Comparison of ENCODE assay signal across 14 cellular contexts in genomic region chr1:156246762-156247459, GRCh38. TPM values are rescaled to one million over a fixed set of nuclear protein-coding genes. Genes with fewer than 3 reads are reported as not detected.
DNase-seq lines count a peak whose midpoint lies in the region; ATAC-seq, FAIRE-seq and TF ChIP-seq lines count a peak whose summit lies in the region.
"Had no signal": no experiment of that assay in that cellular context is flagged by ENCODE, and none has a peak within 500 bp of the region (broad histone marks: within the 10 kb centered on the region; RNA-seq: fewer than 3 reads in every experiment).

No MANE protein-coding gene starts in this region.

- TSS peak; percentile 13 for BruUV-seq in HepG2 (replicated peaks; lab: Mats Ljungman, UMichigan)

- no peak for FAIRE-seq in HepG2 (lab: Jason Lieb, UNC)

- H4K20me1 ChIP-seq in HepG2 (ENCODE audit: insufficient read depth, low read length), result no peaks in the 10 kb centered on the region

- peak; percentile 1; the same call in 2 of the 3 replicates for ATAC-seq in HepG2
- no peak for ATAC-seq in GM21576 (IDR thresholded peaks at IDR 0.05; ENCODE audit: unreplicated experiment)
- no peak for ATAC-seq in HG03039 (IDR thresholded peaks at IDR 0.05; ENCODE audit: unreplicated experiment)

- DNase-seq in D341Med (ENCODE audit: low spot score) (peak; percentile 57), HepG2 (ENCODE audit: low spot score) (no peak), activated gamma-delta T cell treated with Interleukin-2 at 50 U/mL for 16 hours (no peak)
- DNase-seq in activated CD4-positive, alpha-beta T cell treated with anti-CD3 and anti-CD28 coated beads for 4 hours, result no peak
- DNase-seq: NCI-H187 had no signal

- CTCF ChIA-PET in HepG2 (lab: Yijun Ruan, JAX; ENCODE audit: low intra/inter-chr PET ratio, low total read pairs), result no interaction called here

- no peak for TF ChIP-seq EP300 in HepG2 (IDR thresholded peaks at IDR 0.05; ENCODE audit: low read depth in 2 of 2, low read length in 2 of 2)
- TF ChIP-seq EP300 in HepG2 (CRISPR knock-in tag; IDR thresholded peaks at IDR 0.05; ENCODE audit: borderline replicate concordance), result no peak

- TF ChIP-seq RAD21 in HepG2 (CRISPR knock-in tag; IDR thresholded peaks at IDR 0.05), result no peak

- H3K4me2 ChIP-seq in HepG2 (ENCODE audit: low read depth, low read length), result no peak overlapping the region

- in situ Hi-C loops in HepG2 (cut with HindIII; ENCODE audit: extremely low pct_ligation_motif_present, low pct_unique_long_range_greater_than_20kb), result no loop called here

- no peaks in the 10 kb centered on the region for H3K9me3 ChIP-seq in HepG2 (ENCODE audit: low read length)
- H3K9me3 ChIP-seq: Peyer's patch, tibial artery had no signal

- H3K4me1 ChIP-seq in HepG2 (ENCODE audit: insufficient read depth, low read length), result peaks cover 34% of the 10 kb centered on the region

- H3K9ac ChIP-seq in HepG2 (ENCODE audit: insufficient read depth, low read depth, low read length), result no peak overlapping the region

- no peaks in the 10 kb centered on the region for H3K27me3 ChIP-seq in HepG2 (ENCODE audit: control insufficient read depth in 1 of 2, insufficient read depth in 2 of 2, low read length in 2 of 2)
- H3K27me3 ChIP-seq: cardiac muscle cell, Peyer's patch had no signal

- TF ChIP-seq CTCF in 22Rv1 (IDR thresholded peaks at IDR 0.05) (no peak; the same call in 1 of the 2 replicates), HepG2 (CRISPR knock-in tag; IDR thresholded peaks at IDR 0.05) (no peak)

- peak overlapping the region; percentile 55 for H3K27ac ChIP-seq in 22Rv1
- peak overlapping the region; percentile 98 for H3K27ac ChIP-seq in angular gyrus (ENCODE audit: low read depth, low read length)
- H3K27ac ChIP-seq in HepG2 (ENCODE audit: extremely low read length, insufficient read depth, low read length), result no peak overlapping the region
- H3K27ac ChIP-seq: Peyer's patch, tibial artery had no signal

- peaks cover 13 to 26% of the 10 kb centered on the region in 2 experiments; a peak in 4 of 5 replicates for H3K36me3 ChIP-seq in HepG2 (replicated peaks in 1 of 2; ENCODE audit: control insufficient read depth in 1 of 2, insufficient read depth in 2 of 2, low read length in 2 of 2)

- no peak overlapping the region for H2AFZ ChIP-seq in HepG2 (ENCODE audit: low read length)

- POLR2A ChIA-PET in HepG2 (lab: Yijun Ruan, JAX), result interaction anchor here (0.8 to 2.4 kb wide), 7 partner anchors 10 to 35 kb away, joined by 3 to 9 read pairs (median 3); partner anchors contain the start of genes PMF1 and SMG5

- intact Hi-C loops in HepG2 (cut with micrococcal nuclease; ENCODE audit: unreplicated experiment), result no loop called here

- TF ChIP-seq POLR2A in HepG2 (IDR thresholded peaks at IDR 0.05; ENCODE audit: insufficient read depth in 1 of 2, low read depth in 2 of 2, low read length in 2 of 2), result 0 out of 4 replicates have a peak, but pooled peaks of 1 of the 2 experiments have one; percentile 25

- H3K4me3 ChIP-seq in HepG2 (replicated peaks in 1 of 3; ENCODE audit: insufficient read depth in 1 of 3, low read depth in 2 of 3, low read length in 3 of 3), result no peak overlapping the region
- H3K4me3 ChIP-seq: cardiac muscle cell, lung, tibial artery had no signal

- 89% methylated on average over 5 of the region's 16 CpGs for WGBS in HepG2 (ENCODE audit: low lambda C conversion rate)

- no peaks in the 10 kb centered on the region for H3K79me2 ChIP-seq in HepG2 (ENCODE audit: insufficient read depth, low read length)

RNA-seq across cellular contexts. Expression of gene PAQR6, which starts 0.9 kb away (rescaled TPM):
- 0.14 and 0.82 TPM in 2 replicates for total RNA-seq in HepG2 (2016; rRNA removed; fragmentation: Illumina TruSeq; extraction: Trizol)
- total RNA-seq in HepG2 (2016; cell fraction: cytosol; rRNA removed; fragmentation: Illumina TruSeq; extraction: Trizol; ENCODE audit: low read depth), result 0.26 TPM in 1 of 2 replicates, not detected in the other
- total RNA-seq in HepG2 (2016; cell fraction: insoluble cytoplasmic fraction; rRNA removed; fragmentation: Illumina TruSeq; extraction: Trizol), result 0.10 and 0.71 TPM in 2 replicates
- total RNA-seq in HepG2 (2016; cell fraction: membrane; rRNA removed; fragmentation: Illumina TruSeq; extraction: Trizol), result 0.34 and 0.43 TPM in 2 replicates
- total RNA-seq in HepG2 (2016; cell fraction: nucleus; rRNA removed; fragmentation: Illumina TruSeq; extraction: Trizol), result 1.0 and 1.1 TPM in 2 replicates
- 1.4 and 2.0 TPM in 2 replicates for polyA plus RNA-seq in HepG2 (2011; rRNA removed)
- polyA plus RNA-seq in HepG2 (2011; cell fraction: cytosol; rRNA removed), result 0.21 and 0.47 TPM in 2 replicates
- polyA plus RNA-seq in HepG2 (2011; cell fraction: nucleus; rRNA removed), result 25.1 and 43.0 TPM in 2 replicates
- polyA plus RNA-seq in HepG2 (2012), result 2.4 and 4.5 TPM in 2 replicates
- 0.09 and 0.17 TPM in 2 replicates for polyA plus RNA-seq in HepG2 (2016; cell fraction: cytosol; fragmentation: Illumina TruSeq; extraction: Trizol; ENCODE audit: low read depth)
- polyA plus RNA-seq in HepG2 (2016; cell fraction: insoluble cytoplasmic fraction; fragmentation: Illumina TruSeq; extraction: Trizol; ENCODE audit: low read depth), result 0.32 and 0.57 TPM in 2 replicates
- polyA plus RNA-seq in HepG2 (2016; cell fraction: membrane; fragmentation: Illumina TruSeq; extraction: Trizol; ENCODE audit: low read depth), result 0.24 and 0.26 TPM in 2 replicates
- polyA plus RNA-seq in HepG2 (2016; cell fraction: nucleus; fragmentation: Illumina TruSeq; extraction: Trizol; ENCODE audit: insufficient read depth, low read depth), result 3.7 and 4.1 TPM in 2 replicates
- polyA minus RNA-seq in HepG2 (2011; rRNA and poly(A)+ RNA removed; ENCODE audit: low replicate concordance), result 0.98 and 1.0 TPM in 2 replicates
- polyA minus RNA-seq in HepG2 (2011; cell fraction: cytosol; rRNA and poly(A)+ RNA removed), result 0.59 and 1.9 TPM in 2 replicates
- polyA minus RNA-seq in HepG2 (2011; cell fraction: nucleus; rRNA and poly(A)+ RNA removed), result 1.9 and 2.4 TPM in 2 replicates

RNA-seq across cellular contexts. Expression of gene BGLAP, which starts 4.9 kb away (rescaled TPM):
- 0.62 TPM in 1 of 2 replicates, not detected in the other for total RNA-seq in HepG2 (2016; rRNA removed; fragmentation: Illumina TruSeq; extraction: Trizol)
- not detected in 2 replicates for total RNA-seq in HepG2 (2016; cell fraction: cytosol; rRNA removed; fragmentation: Illumina TruSeq; extraction: Trizol; ENCODE audit: low read depth)
- total RNA-seq in HepG2 (2016; cell fraction: insoluble cytoplasmic fraction; rRNA removed; fragmentation: Illumina TruSeq; extraction: Trizol), result 0.32 TPM in 1 of 2 replicates, not detected in the other
- total RNA-seq in HepG2 (2016; cell fraction: membrane; rRNA removed; fragmentation: Illumina TruSeq; extraction: Trizol), result not detected in 2 replicates
- 1.1 and 1.5 TPM in 2 replicates for total RNA-seq in HepG2 (2016; cell fraction: nucleus; rRNA removed; fragmentation: Illumina TruSeq; extraction: Trizol)
- polyA plus RNA-seq in HepG2 (2011; rRNA removed), result 1.4 and 1.6 TPM in 2 replicates
- 0.29 and 0.40 TPM in 2 replicates for polyA plus RNA-seq in HepG2 (2011; cell fraction: cytosol; rRNA removed)
- 9.8 and 12.1 TPM in 2 replicates for polyA plus RNA-seq in HepG2 (2011; cell fraction: nucleus; rRNA removed)
- 1.3 TPM in 2 replicates for polyA plus RNA-seq in HepG2 (2012)
- polyA plus RNA-seq in HepG2 (2016; cell fraction: cytosol; fragmentation: Illumina TruSeq; extraction: Trizol; ENCODE audit: low read depth), result not detected in 2 replicates
- polyA plus RNA-seq in HepG2 (2016; cell fraction: insoluble cytoplasmic fraction; fragmentation: Illumina TruSeq; extraction: Trizol; ENCODE audit: low read depth), result 0.29 TPM in 1 of 2 replicates, not detected in the other
- not detected in 2 replicates for polyA plus RNA-seq in HepG2 (2016; cell fraction: membrane; fragmentation: Illumina TruSeq; extraction: Trizol; ENCODE audit: low read depth)
- 2.1 TPM in 2 replicates for polyA plus RNA-seq in HepG2 (2016; cell fraction: nucleus; fragmentation: Illumina TruSeq; extraction: Trizol; ENCODE audit: insufficient read depth, low read depth)
- 1.4 and 2.2 TPM in 2 replicates for polyA minus RNA-seq in HepG2 (2011; rRNA and poly(A)+ RNA removed; ENCODE audit: low replicate concordance)
- not detected in 2 replicates for polyA minus RNA-seq in HepG2 (2011; cell fraction: cytosol; rRNA and poly(A)+ RNA removed)
- polyA minus RNA-seq in HepG2 (2011; cell fraction: nucleus; rRNA and poly(A)+ RNA removed), result 1.9 and 2.0 TPM in 2 replicates
- total RNA-seq: fibroblast of villous mesenchyme had no signal

RNA-seq across cellular contexts. Expression of gene PMF1, which starts 34.1 kb away (rescaled TPM):
- 89.0 and 94.7 TPM in 2 replicates for total RNA-seq in HepG2 (2016; rRNA removed; fragmentation: Illumina TruSeq; extraction: Trizol)
- total RNA-seq in HepG2 (2016; cell fraction: cytosol; rRNA removed; fragmentation: Illumina TruSeq; extraction: Trizol; ENCODE audit: low read depth), result 17.5 TPM in 2 replicates
- total RNA-seq in HepG2 (2016; cell fraction: insoluble cytoplasmic fraction; rRNA removed; fragmentation: Illumina TruSeq; extraction: Trizol), result 82.4 and 93.0 TPM in 2 replicates
- 27.4 and 27.7 TPM in 2 replicates for total RNA-seq in HepG2 (2016; cell fraction: membrane; rRNA removed; fragmentation: Illumina TruSeq; extraction: Trizol)
- total RNA-seq in HepG2 (2016; cell fraction: nucleus; rRNA removed; fragmentation: Illumina TruSeq; extraction: Trizol), result 33.3 and 36.6 TPM in 2 replicates
- 68.4 and 72.5 TPM in 2 replicates for polyA plus RNA-seq in HepG2 (2011; rRNA removed)
- polyA plus RNA-seq in HepG2 (2011; cell fraction: cytosol; rRNA removed), result 86.5 and 119 TPM in 2 replicates
- polyA plus RNA-seq in HepG2 (2011; cell fraction: nucleus; rRNA removed), result 48.8 and 52.9 TPM in 2 replicates
- 33.5 and 43.4 TPM in 2 replicates for polyA plus RNA-seq in HepG2 (2012)
- 18.9 and 20.7 TPM in 2 replicates for polyA plus RNA-seq in HepG2 (2016; cell fraction: cytosol; fragmentation: Illumina TruSeq; extraction: Trizol; ENCODE audit: low read depth)
- polyA plus RNA-seq in HepG2 (2016; cell fraction: insoluble cytoplasmic fraction; fragmentation: Illumina TruSeq; extraction: Trizol; ENCODE audit: low read depth), result 86.3 and 93.3 TPM in 2 replicates
- 23.3 and 27.3 TPM in 2 replicates for polyA plus RNA-seq in HepG2 (2016; cell fraction: membrane; fragmentation: Illumina TruSeq; extraction: Trizol; ENCODE audit: low read depth)
- polyA plus RNA-seq in HepG2 (2016; cell fraction: nucleus; fragmentation: Illumina TruSeq; extraction: Trizol; ENCODE audit: insufficient read depth, low read depth), result 65.7 and 78.3 TPM in 2 replicates
- 42.8 and 60.1 TPM in 2 replicates for polyA minus RNA-seq in HepG2 (2011; rRNA and poly(A)+ RNA removed; ENCODE audit: low replicate concordance)
- polyA minus RNA-seq in HepG2 (2011; cell fraction: cytosol; rRNA and poly(A)+ RNA removed), result 14.4 and 17.2 TPM in 2 replicates
- polyA minus RNA-seq in HepG2 (2011; cell fraction: nucleus; rRNA and poly(A)+ RNA removed), result 15.6 and 15.8 TPM in 2 replicates

RNA-seq across cellular contexts. Expression of gene SMG5, which starts 35.7 kb away (rescaled TPM):
- total RNA-seq in HepG2 (2016; rRNA removed; fragmentation: Illumina TruSeq; extraction: Trizol), result 63.3 and 84.0 TPM in 2 replicates
- 12.6 and 13.1 TPM in 2 replicates for total RNA-seq in HepG2 (2016; cell fraction: cytosol; rRNA removed; fragmentation: Illumina TruSeq; extraction: Trizol; ENCODE audit: low read depth)
- total RNA-seq in HepG2 (2016; cell fraction: insoluble cytoplasmic fraction; rRNA removed; fragmentation: Illumina TruSeq; extraction: Trizol), result 55.1 and 82.8 TPM in 2 replicates
- 44.2 and 45.4 TPM in 2 replicates for total RNA-seq in HepG2 (2016; cell fraction: membrane; rRNA removed; fragmentation: Illumina TruSeq; extraction: Trizol)
- 75.1 and 86.3 TPM in 2 replicates for total RNA-seq in HepG2 (2016; cell fraction: nucleus; rRNA removed; fragmentation: Illumina TruSeq; extraction: Trizol)
- 50.5 and 65.4 TPM in 2 replicates for polyA plus RNA-seq in HepG2 (2011; rRNA removed)
- 20.9 and 25.1 TPM in 2 replicates for polyA plus RNA-seq in HepG2 (2011; cell fraction: cytosol; rRNA removed)
- 352 and 450 TPM in 2 replicates for polyA plus RNA-seq in HepG2 (2011; cell fraction: nucleus; rRNA removed)
- 45.3 and 71.3 TPM in 2 replicates for polyA plus RNA-seq in HepG2 (2012)
- polyA plus RNA-seq in HepG2 (2016; cell fraction: cytosol; fragmentation: Illumina TruSeq; extraction: Trizol; ENCODE audit: low read depth), result 5.4 and 6.5 TPM in 2 replicates
- 37.6 and 46.7 TPM in 2 replicates for polyA plus RNA-seq in HepG2 (2016; cell fraction: insoluble cytoplasmic fraction; fragmentation: Illumina TruSeq; extraction: Trizol; ENCODE audit: low read depth)
- polyA plus RNA-seq in HepG2 (2016; cell fraction: membrane; fragmentation: Illumina TruSeq; extraction: Trizol; ENCODE audit: low read depth), result 22.0 and 23.8 TPM in 2 replicates
- polyA plus RNA-seq in HepG2 (2016; cell fraction: nucleus; fragmentation: Illumina TruSeq; extraction: Trizol; ENCODE audit: insufficient read depth, low read depth), result 139 and 147 TPM in 2 replicates
- polyA minus RNA-seq in HepG2 (2011; rRNA and poly(A)+ RNA removed; ENCODE audit: low replicate concordance), result 53.9 and 57.0 TPM in 2 replicates
- polyA minus RNA-seq in HepG2 (2011; cell fraction: cytosol; rRNA and poly(A)+ RNA removed), result 10.8 and 16.1 TPM in 2 replicates
- polyA minus RNA-seq in HepG2 (2011; cell fraction: nucleus; rRNA and poly(A)+ RNA removed), result 54.7 and 55.9 TPM in 2 replicates

RNA-seq across cellular contexts. Expression of gene TMEM79, which starts 37.2 kb away (rescaled TPM):
- total RNA-seq in HepG2 (2016; rRNA removed; fragmentation: Illumina TruSeq; extraction: Trizol), result 1.0 and 1.9 TPM in 2 replicates
- 1.1 and 1.5 TPM in 2 replicates for total RNA-seq in HepG2 (2016; cell fraction: cytosol; rRNA removed; fragmentation: Illumina TruSeq; extraction: Trizol; ENCODE audit: low read depth)
- total RNA-seq in HepG2 (2016; cell fraction: insoluble cytoplasmic fraction; rRNA removed; fragmentation: Illumina TruSeq; extraction: Trizol), result 0.64 and 1.5 TPM in 2 replicates
- 1.1 and 1.3 TPM in 2 replicates for total RNA-seq in HepG2 (2016; cell fraction: membrane; rRNA removed; fragmentation: Illumina TruSeq; extraction: Trizol)
- total RNA-seq in HepG2 (2016; cell fraction: nucleus; rRNA removed; fragmentation: Illumina TruSeq; extraction: Trizol), result 2.0 and 2.1 TPM in 2 replicates
- 0.99 and 1.2 TPM in 2 replicates for polyA plus RNA-seq in HepG2 (2011; rRNA removed)
- polyA plus RNA-seq in HepG2 (2011; cell fraction: cytosol; rRNA removed), result 0.76 and 0.85 TPM in 2 replicates
- polyA plus RNA-seq in HepG2 (2011; cell fraction: nucleus; rRNA removed), result 5.2 and 5.4 TPM in 2 replicates
- 1.4 and 1.9 TPM in 2 replicates for polyA plus RNA-seq in HepG2 (2012)
- polyA plus RNA-seq in HepG2 (2016; cell fraction: cytosol; fragmentation: Illumina TruSeq; extraction: Trizol; ENCODE audit: low read depth), result 0.53 and 0.85 TPM in 2 replicates
- polyA plus RNA-seq in HepG2 (2016; cell fraction: insoluble cytoplasmic fraction; fragmentation: Illumina TruSeq; extraction: Trizol; ENCODE audit: low read depth), result 1.1 and 1.6 TPM in 2 replicates
- polyA plus RNA-seq in HepG2 (2016; cell fraction: membrane; fragmentation: Illumina TruSeq; extraction: Trizol; ENCODE audit: low read depth), result 1.3 and 1.7 TPM in 2 replicates
- polyA plus RNA-seq in HepG2 (2016; cell fraction: nucleus; fragmentation: Illumina TruSeq; extraction: Trizol; ENCODE audit: insufficient read depth, low read depth), result 5.3 and 6.9 TPM in 2 replicates
- 2.6 and 8.0 TPM in 2 replicates for polyA minus RNA-seq in HepG2 (2011; rRNA and poly(A)+ RNA removed; ENCODE audit: low replicate concordance)
- 0.40 and 0.44 TPM in 2 replicates for polyA minus RNA-seq in HepG2 (2011; cell fraction: cytosol; rRNA and poly(A)+ RNA removed)
- polyA minus RNA-seq in HepG2 (2011; cell fraction: nucleus; rRNA and poly(A)+ RNA removed), result 3.3 and 5.2 TPM in 2 replicates
